In the genomic region with DNA sequence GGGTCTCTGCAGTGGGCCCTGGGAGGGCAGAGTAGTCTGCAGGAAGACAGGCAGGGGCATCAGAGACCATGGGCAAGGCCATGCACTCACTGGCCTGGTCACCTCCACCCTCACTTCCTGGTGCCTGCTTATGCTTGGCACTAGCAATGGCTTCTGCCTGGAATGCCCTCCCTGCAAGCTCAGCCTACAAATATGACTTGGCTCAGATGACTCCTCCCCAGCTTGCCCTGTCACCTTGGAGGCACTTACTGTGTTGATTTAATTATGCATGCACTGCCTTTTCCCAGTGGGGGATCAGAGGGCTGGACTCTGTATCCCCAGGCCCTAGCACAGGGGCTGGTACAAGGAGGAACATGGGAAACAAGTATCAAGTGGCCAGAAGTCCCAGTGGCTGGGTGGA, we compare ENCODE assay signal across 1 cellular context.
TF ChIP-seq lines count a peak whose summit lies in the region.

No MANE protein-coding gene starts in this region.

TF ChIP-seq in HCT116, 20 proteins besides CTCF, POLR2A, EP300 and RAD21:
- TF ChIP-seq TCF7L2 (IDR thresholded peaks at IDR 0.05; ENCODE audit: borderline replicate concordance, extremely low read depth, insufficient read depth, insufficient read length) = no peak
- no peak for TF ChIP-seq ELF1 (IDR thresholded peaks at IDR 0.05; ENCODE audit: borderline replicate concordance, low read depth)
TF ChIP-seq in HCT116: peak in this region for 0.
